ENCODE assay signal across 21 cellular contexts in genomic region chr12:52378091-52378490, GRCh38. TPM values are rescaled to one million over a fixed set of nuclear protein-coding genes. Genes with fewer than 3 reads are reported as not detected.
DNase-seq lines count a peak whose midpoint lies in the region; ATAC-seq and TF ChIP-seq lines count a peak whose summit lies in the region.
"Had no signal": no experiment of that assay in that cellular context is flagged by ENCODE, and none has a peak within 500 bp of the region (broad histone marks: within the 10 kb centered on the region; RNA-seq: fewer than 3 reads in every experiment).

No MANE protein-coding gene starts in this region.

- POLR2A ChIA-PET in activated CD8-positive, alpha-beta T cell treated with anti-CD3 and anti-CD28 coated beads for 36 hours (lab: Charles Lee), result no interaction called here

- no peaks in the 10 kb centered on the region for H3K4me1 Mint-ChIP-seq in GM23338
- H3K4me1 Mint-ChIP-seq in CD14-positive monocyte, result no peaks in the 10 kb centered on the region
- H3K4me1 Mint-ChIP-seq in activated CD8-positive, alpha-beta T cell treated with anti-CD3 and anti-CD28 coated beads for 36 hours (ENCODE audit: low read depth), result peaks cover 9% of the 10 kb centered on the region

- peaks cover 3% of the 10 kb centered on the region for H3K27me3 Mint-ChIP-seq in GM23338 (ENCODE audit: insufficient read depth, low read depth, poor library complexity)
- peaks cover 1 to 4% (median 2%) of the 10 kb centered on the region in 3 donors for H3K27me3 Mint-ChIP-seq in CD14-positive monocyte (ENCODE audit: low read depth in 3 of 3)
- no peaks in the 10 kb centered on the region for H3K27me3 Mint-ChIP-seq in activated CD8-positive, alpha-beta T cell treated with anti-CD3 and anti-CD28 coated beads for 36 hours

- TF ChIP-seq CTCF in GM23338 (conservative IDR thresholded peaks at IDR 0.05; ENCODE audit: low read depth in 2 of 2) (no peak), osteoblast (IDR thresholded peaks at IDR 0.05; ENCODE audit: extremely low read depth, low read depth, low read length) (no peak), CD14-positive monocyte (IDR thresholded peaks at IDR 0.05) (no peak)
- TF ChIP-seq CTCF in activated CD8-positive, alpha-beta T cell treated with anti-CD3 and anti-CD28 coated beads for 36 hours (IDR thresholded peaks at IDR 0.05), result no peak

- H2AFZ ChIP-seq in GM23338, result peak overlapping the region; percentile 23; the same call in 1 of the 2 replicates
- no peak overlapping the region for H2AFZ ChIP-seq in osteoblast (ENCODE audit: low read length)
- H2AFZ ChIP-seq: GM23248 had no signal

- H3K36me3 Mint-ChIP-seq in GM23338 (ENCODE audit: low read depth) (no peaks in the 10 kb centered on the region), CD14-positive monocyte (no peaks in the 10 kb centered on the region)
- H3K36me3 Mint-ChIP-seq in activated CD8-positive, alpha-beta T cell treated with anti-CD3 and anti-CD28 coated beads for 36 hours (ENCODE audit: low read depth), result no peaks in the 10 kb centered on the region
- H3K36me3 Mint-ChIP-seq: CD4-positive, alpha-beta memory T cell had no signal

- peak; percentile 59 for ATAC-seq in GM23338
- no peak for ATAC-seq in activated CD8-positive, alpha-beta T cell treated with anti-CD3 and anti-CD28 coated beads for 36 hours
- ATAC-seq: A549, GM12878 had no signal

- H3K9me2 ChIP-seq in GM23338 (ENCODE audit: insufficient read depth), result no peaks in the 10 kb centered on the region

- intact Hi-C loops in CD14-positive monocyte (cut with micrococcal nuclease), result no loop called here
- intact Hi-C loops in activated CD8-positive, alpha-beta T cell treated with anti-CD3 and anti-CD28 coated beads for 36 hours (cut with micrococcal nuclease), result loop anchor here (10.0 kb wide), 1 partner anchor 497 kb away; no protein-coding TSS in a partner anchor

- H3K9me3 Mint-ChIP-seq in GM23338, result no peaks in the 10 kb centered on the region
- peaks cover 0 to 4% (median 2%) of the 10 kb centered on the region in 7 donors for H3K9me3 Mint-ChIP-seq in CD14-positive monocyte
- H3K9me3 Mint-ChIP-seq in activated CD8-positive, alpha-beta T cell treated with anti-CD3 and anti-CD28 coated beads for 36 hours, result peaks cover 3% of the 10 kb centered on the region
- H3K9me3 Mint-ChIP-seq: HFFc6 had no signal

- DNase-seq in GM23338 (ENCODE audit: low spot score) (no peak), iPS-NIHi11 (ENCODE audit: low spot score) (peak; percentile 36), osteoblast (ENCODE audit: insufficient read length, low spot score, missing footprints) (peak; percentile 15), DMS 273 treated with DMSO at 0.1 percent for 48 hours (lab: John Stamatoyannopoulos, UW) (no peak), CD14-positive monocyte (ENCODE audit: low spot score) (no peak)
- no peak for DNase-seq in activated CD8-positive, alpha-beta T cell treated with anti-CD3 and anti-CD28 coated beads for 36 hours
- DNase-seq: 8988T; ACHN; AML-193; BE2C; Calu3; CD4-positive, alpha-beta memory T cell; COR-L47; DMS153; DND-41; GM23248; HFFc6 had no signal

- no peaks in the 10 kb centered on the region for H3K9me3 ChIP-seq in osteoblast (ENCODE audit: low read depth, low read length)
- H3K9me3 ChIP-seq: BE2C; BLaER1 treated with 17β-estradiol and CSF1 and Interleukin-3, amounts not matched to agents 10 nM and 100 nM had no signal

- H3K4me2 ChIP-seq in GM23338, result no peak overlapping the region
- no peak overlapping the region for H3K4me2 ChIP-seq in osteoblast (ENCODE audit: insufficient read depth, low read length)
- H3K4me2 ChIP-seq: A549; BLaER1 treated with 17β-estradiol and CSF1 and Interleukin-3, amounts not matched to agents 10 nM and 100 nM had no signal

- CTCF ChIA-PET in activated CD8-positive, alpha-beta T cell treated with anti-CD3 and anti-CD28 coated beads for 36 hours (lab: Charles Lee), result no interaction called here

- H3K79me2 ChIP-seq in GM23338 (replicated peaks; ENCODE audit: insufficient read depth), result no peaks in the 10 kb centered on the region
- no peaks in the 10 kb centered on the region for H3K79me2 ChIP-seq in osteoblast (ENCODE audit: insufficient read depth, low read length)

- H3K27ac Mint-ChIP-seq in GM23338 (no peak overlapping the region), CD14-positive monocyte (no peak overlapping the region)
- no peak overlapping the region for H3K27ac Mint-ChIP-seq in activated CD8-positive, alpha-beta T cell treated with anti-CD3 and anti-CD28 coated beads for 36 hours
- H3K27ac Mint-ChIP-seq: HFFc6 had no signal

- H3K36me3 ChIP-seq in GM23338 (ENCODE audit: insufficient read depth) (no peaks in the 10 kb centered on the region), osteoblast (ENCODE audit: insufficient read depth, low read length) (no peaks in the 10 kb centered on the region)
- H3K36me3 ChIP-seq: BE2C; BLaER1 treated with 17β-estradiol and CSF1 and Interleukin-3, amounts not matched to agents 10 nM and 100 nM; HAP-1 had no signal

- H3K4me3 ChIP-seq in GM23338, result no peak overlapping the region
- H3K4me3 ChIP-seq in osteoblast (ENCODE audit: insufficient read depth, low read length), result no peak overlapping the region
- H3K4me3 ChIP-seq: A549; BLaER1 treated with 17β-estradiol and CSF1 and Interleukin-3, amounts not matched to agents 10 nM and 100 nM; GM12878; GM23248; HAP-1 had no signal

- no peaks in the 10 kb centered on the region for H3K27me3 ChIP-seq in GM23338 (ENCODE audit: insufficient read depth)
- H3K27me3 ChIP-seq in osteoblast (ENCODE audit: insufficient read depth, low read length), result peaks cover 30% of the 10 kb centered on the region
- H3K27me3 ChIP-seq: BE2C; BLaER1 treated with 17β-estradiol and CSF1 and Interleukin-3, amounts not matched to agents 10 nM and 100 nM had no signal

- H4K20me1 ChIP-seq in GM23338 (replicated peaks; ENCODE audit: insufficient read depth) (no peaks in the 10 kb centered on the region), osteoblast (ENCODE audit: insufficient read depth, low read length) (no peaks in the 10 kb centered on the region)
- H4K20me1 ChIP-seq: BLaER1 treated with 17β-estradiol and CSF1 and Interleukin-3, amounts not matched to agents 10 nM and 100 nM had no signal

- no peak overlapping the region for H3K4me3 Mint-ChIP-seq in GM23338
- H3K4me3 Mint-ChIP-seq in CD14-positive monocyte, result no peak overlapping the region
- H3K4me3 Mint-ChIP-seq in activated CD8-positive, alpha-beta T cell treated with anti-CD3 and anti-CD28 coated beads for 36 hours, result no peak overlapping the region
- H3K4me3 Mint-ChIP-seq: CD4-positive, alpha-beta memory T cell; HFFc6 had no signal

- H3K27ac ChIP-seq in GM23338 (ENCODE audit: low read depth) (no peak overlapping the region), osteoblast (ENCODE audit: low read depth, low read length) (no peak overlapping the region)
- H3K27ac ChIP-seq: BLaER1 treated with 17β-estradiol and CSF1 and Interleukin-3, amounts not matched to agents 10 nM and 100 nM; GM23248 had no signal

- H3F3A ChIP-seq in GM23338 (replicated peaks; ENCODE audit: low read depth), result no peaks in the 10 kb centered on the region

- H3K4me1 ChIP-seq in GM23338 (ENCODE audit: insufficient read depth), result no peaks in the 10 kb centered on the region
- H3K4me1 ChIP-seq in osteoblast (ENCODE audit: insufficient read depth, low read length), result no peaks in the 10 kb centered on the region
- H3K4me1 ChIP-seq: A549, BE2C, HAP-1 had no signal

TF ChIP-seq in GM23338, 12 proteins besides CTCF, POLR2A, EP300 and RAD21 (continues in another document):
- TF ChIP-seq CREB1 (CRISPR knock-in tag; IDR thresholded peaks at IDR 0.05; ENCODE audit: low read depth), result no peak
- no peak for TF ChIP-seq ZNF114 (CRISPR knock-in tag; IDR thresholded peaks at IDR 0.05)
- no peak for TF ChIP-seq NANOG (IDR thresholded peaks at IDR 0.05; ENCODE audit: borderline replicate concordance)
- no peak for TF ChIP-seq ETS1 (IDR thresholded peaks at IDR 0.05)

RNA-seq across cellular contexts. Expression of gene KRT84, which starts 7.4 kb away (rescaled TPM):
- total RNA-seq in GM23338 (2014; rRNA removed; shearing (Covaris generic)), result not detected in 2 replicates
- polyA plus RNA-seq in GM23338 (2016; fragmentation: Nextera tagmentation; extraction: Ambion mirVana) (not detected in 2 replicates), CD14-positive monocyte (not detected)
- total RNA-seq in osteoblast, result not detected in 2 replicates
- not detected for total RNA-seq in activated CD8-positive, alpha-beta T cell treated with anti-CD3 and anti-CD28 coated beads for 36 hours
- total RNA-seq: Calu3; CD4-positive, alpha-beta memory T cell; GM12878; GM23248; HFFc6 had no signal
- polyA plus RNA-seq: A549; CD4-positive, alpha-beta memory T cell; GM12878; GM23248 had no signal

RNA-seq across cellular contexts. Expression of gene KRT85, which starts 10.8 kb away (rescaled TPM):
- not detected in 2 replicates for total RNA-seq in GM23338 (2014; rRNA removed; shearing (Covaris generic))
- polyA plus RNA-seq in GM23338 (2016; fragmentation: Nextera tagmentation; extraction: Ambion mirVana) (not detected in 2 replicates), CD14-positive monocyte (not detected)
- total RNA-seq in osteoblast, result not detected in 2 replicates
- total RNA-seq in activated CD8-positive, alpha-beta T cell treated with anti-CD3 and anti-CD28 coated beads for 36 hours, result not detected
- total RNA-seq: Calu3; CD4-positive, alpha-beta memory T cell; GM23248; HFFc6 had no signal
- polyA plus RNA-seq: CD4-positive, alpha-beta memory T cell; GM23248 had no signal

RNA-seq across cellular contexts. Expression of gene KRT82, which starts 28.0 kb away (rescaled TPM):
- total RNA-seq in GM23338 (2014; rRNA removed; shearing (Covaris generic)), result not detected in 2 replicates
- not detected in 2 replicates for polyA plus RNA-seq in GM23338 (2016; fragmentation: Nextera tagmentation; extraction: Ambion mirVana)
- not detected in 2 replicates for total RNA-seq in osteoblast
- not detected for polyA plus RNA-seq in CD14-positive monocyte
- not detected for total RNA-seq in activated CD8-positive, alpha-beta T cell treated with anti-CD3 and anti-CD28 coated beads for 36 hours
- total RNA-seq: Calu3; CD4-positive, alpha-beta memory T cell; GM12878; GM23248; HFFc6 had no signal
- polyA plus RNA-seq: A549; CD4-positive, alpha-beta memory T cell; GM12878; GM23248 had no signal

RNA-seq across cellular contexts. Expression of gene KRT75, which starts 56.1 kb away (rescaled TPM):
- total RNA-seq in GM23338 (2014; rRNA removed; shearing (Covaris generic)), result not detected in 2 replicates
- polyA plus RNA-seq in GM23338 (2016; fragmentation: Nextera tagmentation; extraction: Ambion mirVana) (not detected in 2 replicates), CD14-positive monocyte (not detected)
- under 0.01 TPM in 1 of 2 replicates, not detected in the other for total RNA-seq in osteoblast
- total RNA-seq in activated CD8-positive, alpha-beta T cell treated with anti-CD3 and anti-CD28 coated beads for 36 hours, result not detected
- total RNA-seq: Calu3; CD4-positive, alpha-beta memory T cell; GM12878; GM23248; HFFc6 had no signal
- polyA plus RNA-seq: A549; CD4-positive, alpha-beta memory T cell; GM12878; GM23248 had no signal

RNA-seq across cellular contexts. Expression of gene KRT83, which starts 56.9 kb away (rescaled TPM):
- total RNA-seq in GM23338 (2014; rRNA removed; shearing (Covaris generic)), result not detected in 2 replicates
- polyA plus RNA-seq in GM23338 (2016; fragmentation: Nextera tagmentation; extraction: Ambion mirVana), result not detected in 2 replicates
- total RNA-seq in osteoblast, result not detected in 2 replicates
- not detected for polyA plus RNA-seq in CD14-positive monocyte
- total RNA-seq in activated CD8-positive, alpha-beta T cell treated with anti-CD3 and anti-CD28 coated beads for 36 hours, result not detected
- total RNA-seq: Calu3; CD4-positive, alpha-beta memory T cell; GM12878; GM23248; HFFc6 had no signal
- polyA plus RNA-seq: CD4-positive, alpha-beta memory T cell; GM12878; GM23248 had no signal

Comparison
In these comparisons a context has a peak if more than half of its experiments do, and no peak if none do; other contexts are left out.
1. DNase-seq: peak in iPS-NIHi11 (single experiment) and osteoblast (single experiment); none in GM23338 (single experiment), DMS 273 treated with DMSO at 0.1 percent for 48 hours (single experiment), CD14-positive monocyte (single experiment) and activated CD8-positive, alpha-beta T cell treated with anti-CD3 and anti-CD28 coated beads for 36 hours (single experiment).